In the genomic region with DNA sequence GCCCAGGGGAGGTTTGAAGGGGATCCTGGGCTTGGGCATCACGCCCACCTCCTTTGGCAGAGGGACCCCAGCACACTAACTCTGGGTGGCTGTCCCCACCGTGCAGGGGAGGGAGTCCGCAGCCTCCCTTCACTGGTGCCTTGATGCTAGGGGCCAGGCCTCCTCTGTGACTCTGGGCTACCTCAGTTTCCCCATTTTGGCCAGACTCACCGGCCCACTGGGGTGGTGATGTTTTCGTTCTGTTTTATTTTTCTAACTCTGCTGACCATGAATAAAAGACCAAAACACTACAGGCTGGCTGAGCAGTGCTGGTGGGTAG, we compare ENCODE assay signal across 2 cellular contexts.
TF ChIP-seq lines count a peak whose summit lies in the region.

No MANE protein-coding gene starts in this region.

TF ChIP-seq in liver, 16 proteins besides CTCF, POLR2A, EP300 and RAD21:
- TF ChIP-seq JUND (IDR thresholded peaks at IDR 0.05) (no peak), HNF4A (conservative IDR thresholded peaks at IDR 0.05) (no peak), NR2F2 (IDR thresholded peaks at IDR 0.05) (no peak), ATF3 (IDR thresholded peaks at IDR 0.05) (no peak), FOXA1 (IDR thresholded peaks at IDR 0.05) (no peak), EGR1 (IDR thresholded peaks at IDR 0.05; ENCODE audit: low read depth in 2 of 2) (no peak), YY1 (IDR thresholded peaks at IDR 0.05) (no peak), SP1 (IDR thresholded peaks at IDR 0.05) (no peak), HNF4G (IDR thresholded peaks at IDR 0.05) (no peak), FOXA2 (IDR thresholded peaks at IDR 0.05) (no peak), REST (IDR thresholded peaks at IDR 0.05) (no peak), GABPA (IDR thresholded peaks at IDR 0.05 in 1 of 2, conservative IDR thresholded peaks at IDR 0.05 in 1 of 2) (no peak), TAF1 (conservative IDR thresholded peaks at IDR 0.05) (no peak), RXRA (IDR thresholded peaks at IDR 0.05) (no peak)
- TF ChIP-seq, protein P1, sequence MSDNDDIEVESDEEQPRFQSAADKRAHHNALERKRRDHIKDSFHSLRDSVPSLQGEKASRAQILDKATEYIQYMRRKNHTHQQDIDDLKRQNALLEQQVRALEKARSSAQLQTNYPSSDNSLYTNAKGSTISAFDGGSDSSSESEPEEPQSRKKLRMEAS (IDR thresholded peaks at IDR 0.05): no peak
- TF ChIP-seq, protein P2, sequence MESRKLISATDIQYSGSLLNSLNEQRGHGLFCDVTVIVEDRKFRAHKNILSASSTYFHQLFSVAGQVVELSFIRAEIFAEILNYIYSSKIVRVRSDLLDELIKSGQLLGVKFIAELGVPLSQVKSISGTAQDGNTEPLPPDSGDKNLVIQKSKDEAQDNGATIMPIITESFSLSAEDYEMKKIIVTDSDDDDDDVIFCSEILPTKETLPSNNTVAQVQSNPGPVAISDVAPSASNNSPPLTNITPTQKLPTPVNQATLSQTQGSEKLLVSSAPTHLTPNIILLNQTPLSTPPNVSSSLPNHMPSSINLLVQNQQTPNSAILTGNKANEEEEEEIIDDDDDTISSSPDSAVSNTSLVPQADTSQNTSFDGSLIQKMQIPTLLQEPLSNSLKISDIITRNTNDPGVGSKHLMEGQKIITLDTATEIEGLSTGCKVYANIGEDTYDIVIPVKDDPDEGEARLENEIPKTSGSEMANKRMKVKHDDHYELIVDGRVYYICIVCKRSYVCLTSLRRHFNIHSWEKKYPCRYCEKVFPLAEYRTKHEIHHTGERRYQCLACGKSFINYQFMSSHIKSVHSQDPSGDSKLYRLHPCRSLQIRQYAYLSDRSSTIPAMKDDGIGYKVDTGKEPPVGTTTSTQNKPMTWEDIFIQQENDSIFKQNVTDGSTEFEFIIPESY (IDR thresholded peaks at IDR 0.05): no peak
TF ChIP-seq in liver: peak in this region for 0.

TF ChIP-seq in HepG2, 621 proteins besides CTCF, POLR2A, EP300 and RAD21:
- no peak for TF ChIP-seq TOE1 (CRISPR knock-in tag; IDR thresholded peaks at IDR 0.05)
- TF ChIP-seq ZNF619 (CRISPR knock-in tag; IDR thresholded peaks at IDR 0.05): no peak
- no peak for TF ChIP-seq ZNF292 (CRISPR knock-in tag; IDR thresholded peaks at IDR 0.05; ENCODE audit: borderline replicate concordance, low read depth)
- no peak for TF ChIP-seq ZSCAN21 (CRISPR knock-in tag; IDR thresholded peaks at IDR 0.05; ENCODE audit: borderline replicate concordance)
- TF ChIP-seq CBFB (CRISPR knock-in tag; IDR thresholded peaks at IDR 0.05): no peak
- TF ChIP-seq ZNF841 (CRISPR knock-in tag; IDR thresholded peaks at IDR 0.05; ENCODE audit: borderline replicate concordance): no peak
- no peak for TF ChIP-seq FOXA1 (IDR thresholded peaks at IDR 0.05)
- no peak for TF ChIP-seq FOXA1 (CRISPR knock-in tag; IDR thresholded peaks at IDR 0.05)
- TF ChIP-seq, protein P3, sequence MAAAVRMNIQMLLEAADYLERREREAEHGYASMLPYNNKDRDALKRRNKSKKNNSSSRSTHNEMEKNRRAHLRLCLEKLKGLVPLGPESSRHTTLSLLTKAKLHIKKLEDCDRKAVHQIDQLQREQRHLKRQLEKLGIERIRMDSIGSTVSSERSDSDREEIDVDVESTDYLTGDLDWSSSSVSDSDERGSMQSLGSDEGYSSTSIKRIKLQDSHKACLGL (CRISPR knock-in tag; IDR thresholded peaks at IDR 0.05): no peak
TF ChIP-seq in HepG2: peak in this region for 0.
